ENCODE assay signal across 10 cellular contexts in the genomic region with DNA sequence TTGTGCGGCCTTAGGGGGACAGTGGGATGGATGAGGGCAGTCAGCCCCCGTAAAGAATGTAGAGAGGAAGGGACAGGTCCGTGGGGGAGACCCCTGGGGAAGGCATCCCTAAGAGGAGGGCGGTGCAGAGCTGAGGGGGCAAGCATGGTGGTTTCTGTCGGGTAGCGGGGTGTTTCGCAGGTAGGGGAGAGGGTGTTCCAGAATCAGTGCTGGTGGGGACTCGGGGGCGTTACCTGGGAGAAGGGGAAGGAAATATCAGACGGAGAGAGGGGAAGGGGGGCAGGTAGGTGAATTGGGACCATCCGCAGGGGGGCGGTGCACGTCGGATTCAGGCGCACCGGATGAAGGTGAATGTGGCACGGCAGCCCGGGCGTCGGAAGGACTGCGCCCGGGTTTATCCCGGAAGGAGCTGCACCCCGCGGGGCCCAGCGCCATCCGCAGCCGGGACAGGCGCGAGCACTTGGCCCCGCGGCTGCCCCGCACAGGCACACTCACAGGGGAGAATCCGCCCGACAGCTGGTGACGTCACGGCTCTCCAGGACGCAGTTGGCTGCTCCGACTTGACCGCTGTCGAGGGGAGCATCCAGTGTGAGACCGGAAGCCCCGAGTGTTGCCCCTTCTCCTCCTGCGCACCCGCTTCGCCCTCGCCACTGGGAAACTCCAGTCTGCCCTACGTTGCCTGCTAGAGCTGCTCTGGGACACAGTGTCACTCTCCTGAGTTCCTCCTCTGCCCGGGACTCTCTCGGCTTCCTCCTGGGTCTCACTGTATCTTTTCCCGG. TPM values are rescaled to one million over a fixed set of nuclear protein-coding genes. Genes with fewer than 3 reads are reported as not detected.
A peak's percentile ranks its signal among the peaks of the same experiment; 100 is the strongest.
DNase-seq lines count a peak whose midpoint lies in the region; ATAC-seq, FAIRE-seq and TF ChIP-seq lines count a peak whose summit lies in the region.
"Had no signal": no experiment of that assay in that cellular context is flagged by ENCODE, and none has a peak within 500 bp of the region (broad histone marks: within the 10 kb centered on the region; RNA-seq: fewer than 3 reads in every experiment).

No MANE protein-coding gene starts in this region.

- H3K27me3 Mint-ChIP-seq in activated T-helper 2 cell treated with anti-CD3 and anti-CD28 coated beads, Interferon-gamma antibody, Interleukin-2, Interleukin-4, amounts not matched to agents 10 μg/mL and 5 μg/mL and 100 μg/mL, durations not matched to agents 14 hours and 24 hours and 36 hours (ENCODE audit: low read depth), result no peaks in the 10 kb centered on the region
- peaks cover 49% of the 10 kb centered on the region for H3K27me3 Mint-ChIP-seq in osteocyte (ENCODE audit: unreplicated experiment)

- H3K27ac ChIP-seq in gastroesophageal sphincter (peak overlapping the region in 1 of 4 donors; percentile 41), tibial artery (no peak overlapping the region)

- WGBS in gastroesophageal sphincter (ENCODE audit: low coverage in 1 of 2), 2 donors, result 12 to 23% methylated on average over 6 to 25 of the region's 51 CpGs

- H3K4me1 ChIP-seq in gastroesophageal sphincter (peaks cover 0 to 14% (median 0%) of the 10 kb centered on the region in 3 donors), tibial artery (peaks cover 0 to 11% (median 10%) of the 10 kb centered on the region in 4 donors)

- ATAC-seq in GM19025 (IDR thresholded peaks at IDR 0.05; ENCODE audit: low read depth, unreplicated experiment) (peak; percentile 40), gastroesophageal sphincter (peak; percentile 83)
- ATAC-seq: HCT116 had no signal

- H3K27ac Mint-ChIP-seq in activated T-helper 2 cell treated with anti-CD3 and anti-CD28 coated beads, Interferon-gamma antibody, Interleukin-2, Interleukin-4, amounts not matched to agents 10 μg/mL and 5 μg/mL and 100 μg/mL, durations not matched to agents 14 hours and 24 hours and 36 hours, result peak overlapping the region; percentile 95
- no peak overlapping the region for H3K27ac Mint-ChIP-seq in osteocyte (ENCODE audit: unreplicated experiment)

- no peaks in the 10 kb centered on the region for H3K9me3 Mint-ChIP-seq in activated T-helper 2 cell treated with anti-CD3 and anti-CD28 coated beads, Interferon-gamma antibody, Interleukin-2, Interleukin-4, amounts not matched to agents 10 μg/mL and 5 μg/mL and 100 μg/mL, durations not matched to agents 14 hours and 24 hours and 36 hours
- no peaks in the 10 kb centered on the region for H3K9me3 Mint-ChIP-seq in osteocyte (ENCODE audit: unreplicated experiment)

- TF ChIP-seq POLR2A in gastroesophageal sphincter (IDR thresholded peaks at IDR 0.05), result no peak

- intact Hi-C loops in activated T-helper 2 cell treated with anti-CD3 and anti-CD28 coated beads, Interferon-gamma antibody, Interleukin-2, Interleukin-4, amounts not matched to agents 10 μg/mL and 5 μg/mL and 100 μg/mL, durations not matched to agents 14 hours and 24 hours and 36 hours (cut with micrococcal nuclease), result no loop called here
- intact Hi-C loops in tibial artery (cut with DNase I; ENCODE audit: low total_unique reads), result no loop called here

- peak overlapping the region; percentile 80 for H3K4me3 Mint-ChIP-seq in activated T-helper 2 cell treated with anti-CD3 and anti-CD28 coated beads, Interferon-gamma antibody, Interleukin-2, Interleukin-4, amounts not matched to agents 10 μg/mL and 5 μg/mL and 100 μg/mL, durations not matched to agents 14 hours and 24 hours and 36 hours (ENCODE audit: low read depth)
- peak overlapping the region; percentile 40 for H3K4me3 Mint-ChIP-seq in osteocyte (ENCODE audit: unreplicated experiment)

- no peak for TF ChIP-seq EP300 in gastroesophageal sphincter (IDR thresholded peaks at IDR 0.05)

- peaks cover 9% of the 10 kb centered on the region for H3K36me3 Mint-ChIP-seq in activated T-helper 2 cell treated with anti-CD3 and anti-CD28 coated beads, Interferon-gamma antibody, Interleukin-2, Interleukin-4, amounts not matched to agents 10 μg/mL and 5 μg/mL and 100 μg/mL, durations not matched to agents 14 hours and 24 hours and 36 hours (ENCODE audit: low read depth)
- H3K36me3 Mint-ChIP-seq in osteocyte (ENCODE audit: unreplicated experiment), result no peaks in the 10 kb centered on the region

- H3K4me3 ChIP-seq in gastroesophageal sphincter, result peak overlapping the region; percentile 20 to 51
- peak overlapping the region; percentile 32 to 53 for H3K4me3 ChIP-seq in tibial artery

- peak; percentile 75 for DNase-seq in AG08396 (ENCODE audit: low spot score)
- DNase-seq in NCI-H774 (lab: John Stamatoyannopoulos, UW), result peak; percentile 8
- peak; percentile 54 for DNase-seq in activated T-helper 2 cell treated with anti-CD3 and anti-CD28 coated beads, Interferon-gamma antibody, Interleukin-2, Interleukin-4, amounts not matched to agents 10 μg/mL and 5 μg/mL and 100 μg/mL, durations not matched to agents 14 hours and 24 hours and 36 hours (ENCODE audit: low spot score)
- no peak for DNase-seq in osteocyte (ENCODE audit: extremely low spot score, unreplicated experiment)
- peak; percentile 66 to 84 for DNase-seq in tibial artery
- DNase-seq in urothelium cell line (ENCODE audit: low spot score), result no peak

- H3K36me3 ChIP-seq in gastroesophageal sphincter, result no peaks in the 10 kb centered on the region
- no peaks in the 10 kb centered on the region for H3K36me3 ChIP-seq in tibial artery

- H3K9me3 ChIP-seq in gastroesophageal sphincter, result no peaks in the 10 kb centered on the region
- H3K9me3 ChIP-seq in tibial artery, result no peaks in the 10 kb centered on the region

- TF ChIP-seq CTCF in gastroesophageal sphincter (IDR thresholded peaks at IDR 0.05) (peak in 1 of 4 experiments; percentile 31), osteocyte (IDR thresholded peaks at IDR 0.05) (no peak), tibial artery (IDR thresholded peaks at IDR 0.05) (no peak)

- H3K4me1 Mint-ChIP-seq in activated T-helper 2 cell treated with anti-CD3 and anti-CD28 coated beads, Interferon-gamma antibody, Interleukin-2, Interleukin-4, amounts not matched to agents 10 μg/mL and 5 μg/mL and 100 μg/mL, durations not matched to agents 14 hours and 24 hours and 36 hours (ENCODE audit: low read depth), result peaks cover 60% of the 10 kb centered on the region
- H3K4me1 Mint-ChIP-seq in osteocyte (ENCODE audit: unreplicated experiment), result peaks cover 6% of the 10 kb centered on the region

- no peak for FAIRE-seq in urothelium cell line (lab: Jason Lieb, UNC)

- H3K27me3 ChIP-seq in gastroesophageal sphincter, result peaks cover 14% of the 10 kb centered on the region
- peaks cover 0 to 12% of the 10 kb centered on the region in 2 donors for H3K27me3 ChIP-seq in tibial artery

RNA-seq across cellular contexts. Expression of a gene that starts 1.3 kb away (rescaled TPM):
- 11.3 and 11.4 TPM in 2 replicates for total RNA-seq in activated T-helper 2 cell treated with anti-CD3 and anti-CD28 coated beads, Interferon-gamma antibody, Interleukin-2, Interleukin-4, amounts not matched to agents 10 μg/mL and 5 μg/mL and 100 μg/mL, durations not matched to agents 14 hours and 24 hours and 36 hours
- 1 to 10 TPM; 1.0 to 2.0 (median 1.5) TPM for total RNA-seq in gastroesophageal sphincter
- 0.57 and 0.91 TPM in 2 replicates for total RNA-seq in osteocyte

RNA-seq across cellular contexts. Expression of a gene that starts 11.8 kb away (rescaled TPM):
- total RNA-seq in activated T-helper 2 cell treated with anti-CD3 and anti-CD28 coated beads, Interferon-gamma antibody, Interleukin-2, Interleukin-4, amounts not matched to agents 10 μg/mL and 5 μg/mL and 100 μg/mL, durations not matched to agents 14 hours and 24 hours and 36 hours, result 44.5 and 48.0 TPM in 2 replicates
- total RNA-seq in gastroesophageal sphincter (10 to 100 TPM; 38.2 to 77.1 (median 40.2) TPM), osteocyte (44.4 and 53.5 TPM in 2 replicates)

RNA-seq across cellular contexts. Expression of a gene that starts 33.9 kb away (rescaled TPM):
- total RNA-seq in activated T-helper 2 cell treated with anti-CD3 and anti-CD28 coated beads, Interferon-gamma antibody, Interleukin-2, Interleukin-4, amounts not matched to agents 10 μg/mL and 5 μg/mL and 100 μg/mL, durations not matched to agents 14 hours and 24 hours and 36 hours, result 90.2 and 92.1 TPM in 2 replicates
- total RNA-seq in gastroesophageal sphincter, result 1 to 10 TPM in 3 of 4 donors, not detected in 1; 1.2 to 1.6 (median 1.6) TPM
- total RNA-seq in osteocyte, result not detected in 2 replicates
- total RNA-seq: temporal lobe had no signal

RNA-seq across cellular contexts. Expression of a gene that starts 40.9 kb away (rescaled TPM):
- total RNA-seq in activated T-helper 2 cell treated with anti-CD3 and anti-CD28 coated beads, Interferon-gamma antibody, Interleukin-2, Interleukin-4, amounts not matched to agents 10 μg/mL and 5 μg/mL and 100 μg/mL, durations not matched to agents 14 hours and 24 hours and 36 hours, result 5,290 and 6,583 TPM in 2 replicates
- total RNA-seq in gastroesophageal sphincter (1,000 to 10,000 TPM; 1,650 to 4,855 (median 3,807) TPM), osteocyte (14,337 and 15,426 TPM in 2 replicates)

RNA-seq across cellular contexts. Expression of a gene that starts 41.2 kb away (rescaled TPM):
- total RNA-seq in activated T-helper 2 cell treated with anti-CD3 and anti-CD28 coated beads, Interferon-gamma antibody, Interleukin-2, Interleukin-4, amounts not matched to agents 10 μg/mL and 5 μg/mL and 100 μg/mL, durations not matched to agents 14 hours and 24 hours and 36 hours, result 23.0 TPM in 2 replicates
- 10 to 100 TPM; 61.9 to 94.2 (median 87.0) TPM for total RNA-seq in gastroesophageal sphincter
- total RNA-seq in osteocyte, result 30.0 and 31.3 TPM in 2 replicates

Comparison
In these comparisons a context has a peak if more than half of its experiments do, and no peak if none do; other contexts are left out.
1. DNase-seq: peak in AG08396 (single experiment), NCI-H774 (single experiment), activated T-helper 2 cell treated with anti-CD3 and anti-CD28 coated beads, Interferon-gamma antibody, Interleukin-2, Interleukin-4, amounts not matched to agents 10 μg/mL and 5 μg/mL and 100 μg/mL, durations not matched to agents 14 hours and 24 hours and 36 hours (single experiment) and tibial artery (2 of 2); none in osteocyte (single experiment) and urothelium cell line (single experiment).
2. RNA of a gene that starts 33.9 kb away (total RNA-seq): 90.2 to 92.1 TPM in activated T-helper 2 cell treated with anti-CD3 and anti-CD28 coated beads, Interferon-gamma antibody, Interleukin-2, Interleukin-4, amounts not matched to agents 10 μg/mL and 5 μg/mL and 100 μg/mL, durations not matched to agents 14 hours and 24 hours and 36 hours; 1.2 to 1.6 TPM in gastroesophageal sphincter and not detected in osteocyte; every median in the first group is over 10 times any median in the second.